Comparison of ENCODE assay signal across 1 cellular context in the genomic region with DNA sequence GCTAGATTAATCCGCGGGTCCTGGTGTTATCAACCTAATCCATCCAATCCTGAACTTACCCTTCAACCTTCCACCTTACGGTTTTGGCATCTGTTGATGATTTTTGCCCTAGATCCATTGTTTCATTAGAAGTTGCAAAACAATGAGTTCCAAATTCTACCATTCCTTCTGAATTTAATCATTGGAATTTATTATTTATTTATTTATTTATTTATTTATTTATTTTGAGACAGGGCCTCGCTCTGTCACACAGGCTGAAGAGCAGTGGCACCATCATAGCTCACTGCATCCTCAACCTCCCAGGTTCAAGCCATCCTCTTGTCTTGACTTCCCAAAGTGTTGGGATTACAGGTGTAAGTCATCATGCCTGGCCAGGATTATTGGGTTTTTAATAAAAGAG.
TF ChIP-seq lines count a peak whose summit lies in the region.

No MANE protein-coding gene starts in this region.

TF ChIP-seq in HEK293, 187 proteins besides CTCF, POLR2A, EP300 and RAD21 (continued from another document):
- TF ChIP-seq, protein P1, sequence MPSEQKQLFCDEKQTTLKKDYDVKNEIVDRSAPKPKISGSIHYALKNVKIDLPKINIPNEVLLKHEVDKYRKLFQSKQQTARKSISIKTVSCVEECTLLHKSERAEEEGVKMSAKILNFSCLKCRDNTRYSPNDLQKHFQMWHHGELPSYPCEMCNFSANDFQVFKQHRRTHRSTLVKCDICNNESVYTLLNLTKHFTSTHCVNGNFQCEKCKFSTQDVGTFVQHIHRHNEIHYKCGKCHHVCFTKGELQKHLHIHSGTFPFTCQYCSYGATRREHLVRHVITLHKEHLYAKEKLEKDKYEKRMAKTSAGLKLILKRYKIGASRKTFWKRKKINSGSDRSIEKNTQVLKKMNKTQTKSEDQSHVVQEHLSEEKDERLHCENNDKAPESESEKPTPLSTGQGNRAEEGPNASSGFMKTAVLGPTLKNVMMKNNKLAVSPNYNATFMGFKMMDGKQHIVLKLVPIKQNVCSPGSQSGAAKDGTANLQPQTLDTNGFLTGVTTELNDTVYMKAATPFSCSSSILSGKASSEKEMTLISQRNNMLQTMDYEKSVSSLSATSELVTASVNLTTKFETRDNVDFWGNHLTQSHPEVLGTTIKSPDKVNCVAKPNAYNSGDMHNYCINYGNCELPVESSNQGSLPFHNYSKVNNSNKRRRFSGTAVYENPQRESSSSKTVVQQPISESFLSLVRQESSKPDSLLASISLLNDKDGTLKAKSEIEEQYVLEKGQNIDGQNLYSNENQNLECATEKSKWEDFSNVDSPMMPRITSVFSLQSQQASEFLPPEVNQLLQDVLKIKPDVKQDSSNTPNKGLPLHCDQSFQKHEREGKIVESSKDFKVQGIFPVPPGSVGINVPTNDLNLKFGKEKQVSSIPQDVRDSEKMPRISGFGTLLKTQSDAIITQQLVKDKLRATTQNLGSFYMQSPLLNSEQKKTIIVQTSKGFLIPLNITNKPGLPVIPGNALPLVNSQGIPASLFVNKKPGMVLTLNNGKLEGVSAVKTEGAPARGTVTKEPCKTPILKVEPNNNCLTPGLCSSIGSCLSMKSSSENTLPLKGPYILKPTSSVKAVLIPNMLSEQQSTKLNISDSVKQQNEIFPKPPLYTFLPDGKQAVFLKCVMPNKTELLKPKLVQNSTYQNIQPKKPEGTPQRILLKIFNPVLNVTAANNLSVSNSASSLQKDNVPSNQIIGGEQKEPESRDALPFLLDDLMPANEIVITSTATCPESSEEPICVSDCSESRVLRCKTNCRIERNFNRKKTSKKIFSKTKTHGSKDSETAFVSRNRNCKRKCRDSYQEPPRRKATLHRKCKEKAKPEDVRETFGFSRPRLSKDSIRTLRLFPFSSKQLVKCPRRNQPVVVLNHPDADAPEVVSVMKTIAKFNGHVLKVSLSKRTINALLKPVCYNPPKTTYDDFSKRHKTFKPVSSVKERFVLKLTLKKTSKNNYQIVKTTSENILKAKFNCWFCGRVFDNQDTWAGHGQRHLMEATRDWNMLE (tag by site-specific recombination; conservative IDR thresholded peaks at IDR 0.05; ENCODE audit: low read depth): peak; percentile 51; the same call in 1 of the 2 replicates
- TF ChIP-seq, protein P2, sequence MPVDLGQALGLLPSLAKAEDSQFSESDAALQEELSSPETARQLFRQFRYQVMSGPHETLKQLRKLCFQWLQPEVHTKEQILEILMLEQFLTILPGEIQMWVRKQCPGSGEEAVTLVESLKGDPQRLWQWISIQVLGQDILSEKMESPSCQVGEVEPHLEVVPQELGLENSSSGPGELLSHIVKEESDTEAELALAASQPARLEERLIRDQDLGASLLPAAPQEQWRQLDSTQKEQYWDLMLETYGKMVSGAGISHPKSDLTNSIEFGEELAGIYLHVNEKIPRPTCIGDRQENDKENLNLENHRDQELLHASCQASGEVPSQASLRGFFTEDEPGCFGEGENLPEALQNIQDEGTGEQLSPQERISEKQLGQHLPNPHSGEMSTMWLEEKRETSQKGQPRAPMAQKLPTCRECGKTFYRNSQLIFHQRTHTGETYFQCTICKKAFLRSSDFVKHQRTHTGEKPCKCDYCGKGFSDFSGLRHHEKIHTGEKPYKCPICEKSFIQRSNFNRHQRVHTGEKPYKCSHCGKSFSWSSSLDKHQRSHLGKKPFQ (tag by site-specific recombination; IDR thresholded peaks at IDR 0.05): no peak
- no peak for TF ChIP-seq KLF9 (tag by site-specific recombination; IDR thresholded peaks at IDR 0.05; ENCODE audit: low read depth)
- TF ChIP-seq, protein P3, sequence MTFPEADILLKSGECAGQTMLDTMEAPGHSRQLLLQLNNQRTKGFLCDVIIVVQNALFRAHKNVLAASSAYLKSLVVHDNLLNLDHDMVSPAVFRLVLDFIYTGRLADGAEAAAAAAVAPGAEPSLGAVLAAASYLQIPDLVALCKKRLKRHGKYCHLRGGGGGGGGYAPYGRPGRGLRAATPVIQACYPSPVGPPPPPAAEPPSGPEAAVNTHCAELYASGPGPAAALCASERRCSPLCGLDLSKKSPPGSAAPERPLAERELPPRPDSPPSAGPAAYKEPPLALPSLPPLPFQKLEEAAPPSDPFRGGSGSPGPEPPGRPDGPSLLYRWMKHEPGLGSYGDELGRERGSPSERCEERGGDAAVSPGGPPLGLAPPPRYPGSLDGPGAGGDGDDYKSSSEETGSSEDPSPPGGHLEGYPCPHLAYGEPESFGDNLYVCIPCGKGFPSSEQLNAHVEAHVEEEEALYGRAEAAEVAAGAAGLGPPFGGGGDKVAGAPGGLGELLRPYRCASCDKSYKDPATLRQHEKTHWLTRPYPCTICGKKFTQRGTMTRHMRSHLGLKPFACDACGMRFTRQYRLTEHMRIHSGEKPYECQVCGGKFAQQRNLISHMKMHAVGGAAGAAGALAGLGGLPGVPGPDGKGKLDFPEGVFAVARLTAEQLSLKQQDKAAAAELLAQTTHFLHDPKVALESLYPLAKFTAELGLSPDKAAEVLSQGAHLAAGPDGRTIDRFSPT (tag by site-specific recombination; IDR thresholded peaks at IDR 0.05): no peak
- no peak for TF ChIP-seq GFI1B (tag by site-specific recombination; IDR thresholded peaks at IDR 0.05)
- no peak for TF ChIP-seq ZNF423 (tag by site-specific recombination; IDR thresholded peaks at IDR 0.05)
- TF ChIP-seq ZNF214 (tag by site-specific recombination; IDR thresholded peaks at IDR 0.05; ENCODE audit: borderline replicate concordance): no peak
- no peak for TF ChIP-seq ZFP3 (tag by site-specific recombination; IDR thresholded peaks at IDR 0.05; ENCODE audit: low read depth)
- peak; percentile 31 for TF ChIP-seq ZNF426 (tag by site-specific recombination; IDR thresholded peaks at IDR 0.05)
- no peak for TF ChIP-seq KLF7 (tag by site-specific recombination; IDR thresholded peaks at IDR 0.05; ENCODE audit: borderline replicate concordance)
- TF ChIP-seq ZNF558 (tag by site-specific recombination; IDR thresholded peaks at IDR 0.05): no peak
- TF ChIP-seq, protein P4, sequence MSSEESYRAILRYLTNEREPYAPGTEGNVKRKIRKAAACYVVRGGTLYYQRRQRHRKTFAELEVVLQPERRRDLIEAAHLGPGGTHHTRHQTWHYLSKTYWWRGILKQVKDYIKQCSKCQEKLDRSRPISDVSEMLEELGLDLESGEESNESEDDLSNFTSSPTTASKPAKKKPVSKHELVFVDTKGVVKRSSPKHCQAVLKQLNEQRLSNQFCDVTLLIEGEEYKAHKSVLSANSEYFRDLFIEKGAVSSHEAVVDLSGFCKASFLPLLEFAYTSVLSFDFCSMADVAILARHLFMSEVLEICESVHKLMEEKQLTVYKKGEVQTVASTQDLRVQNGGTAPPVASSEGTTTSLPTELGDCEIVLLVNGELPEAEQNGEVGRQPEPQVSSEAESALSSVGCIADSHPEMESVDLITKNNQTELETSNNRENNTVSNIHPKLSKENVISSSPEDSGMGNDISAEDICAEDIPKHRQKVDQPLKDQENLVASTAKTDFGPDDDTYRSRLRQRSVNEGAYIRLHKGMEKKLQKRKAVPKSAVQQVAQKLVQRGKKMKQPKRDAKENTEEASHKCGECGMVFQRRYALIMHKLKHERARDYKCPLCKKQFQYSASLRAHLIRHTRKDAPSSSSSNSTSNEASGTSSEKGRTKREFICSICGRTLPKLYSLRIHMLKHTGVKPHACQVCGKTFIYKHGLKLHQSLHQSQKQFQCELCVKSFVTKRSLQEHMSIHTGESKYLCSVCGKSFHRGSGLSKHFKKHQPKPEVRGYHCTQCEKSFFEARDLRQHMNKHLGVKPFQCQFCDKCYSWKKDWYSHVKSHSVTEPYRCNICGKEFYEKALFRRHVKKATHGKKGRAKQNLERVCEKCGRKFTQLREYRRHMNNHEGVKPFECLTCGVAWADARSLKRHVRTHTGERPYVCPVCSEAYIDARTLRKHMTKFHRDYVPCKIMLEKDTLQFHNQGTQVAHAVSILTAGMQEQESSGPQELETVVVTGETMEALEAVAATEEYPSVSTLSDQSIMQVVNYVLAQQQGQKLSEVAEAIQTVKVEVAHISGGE (tag by site-specific recombination; conservative IDR thresholded peaks at IDR 0.05; ENCODE audit: low read depth): 0 out of 2 replicates have a peak, but pooled peaks have one; percentile 36
- TF ChIP-seq, protein P5, sequence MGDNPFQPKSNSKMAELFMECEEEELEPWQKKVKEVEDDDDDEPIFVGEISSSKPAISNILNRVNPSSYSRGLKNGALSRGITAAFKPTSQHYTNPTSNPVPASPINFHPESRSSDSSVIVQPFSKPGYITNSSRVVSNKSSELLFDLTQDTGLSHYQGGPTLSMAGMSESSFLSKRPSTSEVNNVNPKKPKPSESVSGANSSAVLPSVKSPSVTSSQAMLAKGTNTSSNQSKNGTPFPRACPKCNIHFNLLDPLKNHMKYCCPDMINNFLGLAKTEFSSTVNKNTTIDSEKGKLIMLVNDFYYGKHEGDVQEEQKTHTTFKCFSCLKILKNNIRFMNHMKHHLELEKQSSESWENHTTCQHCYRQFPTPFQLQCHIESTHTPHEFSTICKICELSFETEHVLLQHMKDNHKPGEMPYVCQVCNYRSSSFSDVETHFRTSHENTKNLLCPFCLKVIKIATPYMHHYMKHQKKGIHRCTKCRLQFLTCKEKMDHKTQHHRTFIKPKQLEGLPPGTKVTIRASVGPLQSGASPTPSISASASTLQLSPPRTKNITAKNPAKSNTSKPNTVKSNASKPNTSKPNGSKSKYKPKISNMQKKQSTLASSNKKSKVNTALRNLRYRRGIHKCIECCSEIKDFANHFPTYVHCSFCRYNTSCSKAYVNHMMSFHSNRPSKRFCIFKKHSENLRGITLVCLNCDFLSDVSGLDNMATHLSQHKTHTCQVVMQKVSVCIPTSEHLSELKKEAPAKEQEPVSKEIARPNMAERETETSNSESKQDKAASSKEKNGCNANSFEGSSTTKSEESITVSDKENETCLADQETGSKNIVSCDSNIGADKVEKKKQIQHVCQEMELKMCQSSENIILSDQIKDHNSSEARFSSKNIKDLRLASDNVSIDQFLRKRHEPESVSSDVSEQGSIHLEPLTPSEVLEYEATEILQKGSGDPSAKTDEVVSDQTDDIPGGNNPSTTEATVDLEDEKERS (tag by site-specific recombination; IDR thresholded peaks at IDR 0.05): no peak
- no peak for TF ChIP-seq OSR2 (tag by site-specific recombination; IDR thresholded peaks at IDR 0.05)
- no peak for TF ChIP-seq ZNF830 (tag by site-specific recombination; IDR thresholded peaks at IDR 0.05; ENCODE audit: low read depth)
- TF ChIP-seq, protein P6, sequence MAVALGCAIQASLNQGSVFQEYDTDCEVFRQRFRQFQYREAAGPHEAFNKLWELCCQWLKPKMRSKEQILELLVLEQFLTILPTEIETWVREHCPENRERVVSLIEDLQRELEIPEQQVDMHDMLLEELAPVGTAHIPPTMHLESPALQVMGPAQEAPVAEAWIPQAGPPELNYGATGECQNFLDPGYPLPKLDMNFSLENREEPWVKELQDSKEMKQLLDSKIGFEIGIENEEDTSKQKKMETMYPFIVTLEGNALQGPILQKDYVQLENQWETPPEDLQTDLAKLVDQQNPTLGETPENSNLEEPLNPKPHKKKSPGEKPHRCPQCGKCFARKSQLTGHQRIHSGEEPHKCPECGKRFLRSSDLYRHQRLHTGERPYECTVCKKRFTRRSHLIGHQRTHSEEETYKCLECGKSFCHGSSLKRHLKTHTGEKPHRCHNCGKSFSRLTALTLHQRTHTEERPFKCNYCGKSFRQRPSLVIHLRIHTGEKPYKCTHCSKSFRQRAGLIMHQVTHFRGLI (tag by site-specific recombination; IDR thresholded peaks at IDR 0.05): no peak
- TF ChIP-seq ZNF16 (tag by site-specific recombination; IDR thresholded peaks at IDR 0.05; ENCODE audit: low read depth): no peak
- no peak for TF ChIP-seq SP7 (tag by site-specific recombination; IDR thresholded peaks at IDR 0.05)
- peak; percentile 50; the same call in 1 of the 2 replicates for TF ChIP-seq ZNF394 (tag by site-specific recombination; IDR thresholded peaks at IDR 0.05; ENCODE audit: borderline replicate concordance)
TF ChIP-seq in HEK293: peak in this region for 5.
